ENCODE assay signal across 1 cellular context in the genomic region with DNA sequence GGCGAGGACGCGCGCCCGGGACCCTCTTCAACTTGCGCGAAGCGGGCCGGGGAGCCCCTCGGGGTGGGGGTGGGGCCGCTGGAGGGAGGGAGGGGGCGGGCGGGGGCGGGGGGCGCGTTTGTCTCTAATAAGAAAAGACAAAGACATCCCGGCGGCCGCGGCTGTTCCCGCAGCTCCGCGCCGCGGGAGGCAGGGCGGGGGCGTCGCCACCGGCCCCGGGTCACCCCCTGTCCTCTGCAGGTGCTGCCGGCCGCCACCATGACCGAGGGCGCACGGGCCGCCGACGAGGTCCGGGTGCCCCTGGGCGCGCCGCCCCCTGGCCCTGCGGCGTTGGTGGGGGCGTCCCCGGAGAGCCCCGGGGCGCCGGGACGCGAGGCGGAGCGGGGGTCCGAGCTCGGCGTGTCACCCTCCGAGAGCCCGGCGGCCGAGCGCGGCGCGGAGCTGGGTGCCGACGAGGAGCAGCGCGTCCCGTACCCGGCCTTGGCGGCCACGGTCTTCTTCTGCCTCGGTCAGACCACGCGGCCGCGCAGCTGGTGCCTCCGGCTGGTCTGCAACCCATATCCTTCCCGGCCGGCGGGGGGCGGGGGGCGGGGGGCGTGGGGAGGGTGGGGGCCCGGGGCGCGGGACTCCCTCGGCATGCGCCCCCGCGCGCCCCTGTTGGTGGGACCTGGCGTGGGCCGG.
TF ChIP-seq lines count a peak whose summit lies in the region.

No MANE protein-coding gene starts in this region.

TF ChIP-seq in H1, 55 proteins besides CTCF, POLR2A, EP300 and RAD21:
- no peak for TF ChIP-seq CHD1 (IDR thresholded peaks at IDR 0.05; ENCODE audit: low read depth, low read length)
- TF ChIP-seq, protein P1, sequence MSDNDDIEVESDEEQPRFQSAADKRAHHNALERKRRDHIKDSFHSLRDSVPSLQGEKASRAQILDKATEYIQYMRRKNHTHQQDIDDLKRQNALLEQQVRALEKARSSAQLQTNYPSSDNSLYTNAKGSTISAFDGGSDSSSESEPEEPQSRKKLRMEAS (IDR thresholded peaks at IDR 0.05): peak; percentile 58
- TF ChIP-seq NANOG (IDR thresholded peaks at IDR 0.05; ENCODE audit: insufficient read depth, low read depth, low read length, poor library complexity, severe bottlenecking): no peak
- no peak for TF ChIP-seq HDAC2 (IDR thresholded peaks at IDR 0.05; ENCODE audit: borderline replicate concordance in 1 of 2, low read depth in 2 of 2, low read length in 2 of 2)
- no peak; the same call in 1 of the 2 replicates for TF ChIP-seq GABPA (IDR thresholded peaks at IDR 0.05; ENCODE audit: borderline replicate concordance, insufficient read depth, low read length)
